In the genomic region with DNA sequence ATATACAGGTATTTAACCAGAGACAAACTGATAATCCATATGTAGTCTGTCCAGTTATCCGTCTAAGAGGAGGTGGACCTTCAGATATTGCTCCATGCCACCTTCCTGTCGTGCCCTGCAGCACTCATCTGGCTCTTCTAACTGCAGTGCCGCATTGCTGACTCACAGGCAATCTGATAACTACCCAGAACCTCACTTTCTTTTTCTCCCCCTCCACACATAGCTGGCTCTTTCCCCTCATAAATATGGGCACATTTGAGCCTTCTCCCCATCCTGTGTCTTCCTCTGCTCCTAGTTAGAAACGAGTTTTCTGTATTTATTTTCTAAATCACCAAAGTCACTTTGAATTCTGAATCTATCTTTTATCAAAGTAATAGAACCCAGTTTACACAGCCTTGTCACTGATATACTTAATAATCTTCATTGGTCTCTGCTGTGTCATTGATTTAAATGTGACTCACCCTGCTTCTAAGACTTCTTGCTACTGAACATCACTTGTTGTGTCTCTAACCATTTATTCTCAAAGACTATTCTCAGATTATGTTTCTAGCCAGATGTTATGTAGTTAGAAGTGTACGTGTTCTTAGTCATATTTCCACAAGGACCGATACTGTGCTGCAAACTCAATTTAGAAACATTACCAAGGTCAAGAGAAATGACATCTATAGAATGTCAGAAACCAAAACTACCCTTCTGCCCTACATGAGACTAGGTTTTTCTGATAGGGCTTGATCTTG, we compare ENCODE assay signal across 9 cellular contexts. TPM values are rescaled to one million over a fixed set of nuclear protein-coding genes. Genes with fewer than 3 reads are reported as not detected.
DNase-seq lines count a peak whose midpoint lies in the region; ATAC-seq and TF ChIP-seq lines count a peak whose summit lies in the region.
"Had no signal": no experiment of that assay in that cellular context is flagged by ENCODE, and none has a peak within 500 bp of the region (broad histone marks: within the 10 kb centered on the region; RNA-seq: fewer than 3 reads in every experiment).

No MANE protein-coding gene starts in this region.

- H3K4me3 ChIP-seq in GM06990 (replicated peaks; ENCODE audit: low read depth, low read length) (peak overlapping the region; percentile 5), SU-DHL-6 (ENCODE audit: insufficient read depth, low read length, poor library complexity, severe bottlenecking) (peak overlapping the region; percentile 6), lower lobe of right lung (no peak overlapping the region)

- TF ChIP-seq CTCF in GM06990 (IDR thresholded peaks at IDR 0.05; ENCODE audit: insufficient read depth, low read length, poor library complexity, severe bottlenecking), result no peak
- TF ChIP-seq CTCF in SU-DHL-6 (IDR thresholded peaks at IDR 0.05; ENCODE audit: insufficient read depth, low read length, poor library complexity, severe bottlenecking), result no peak
- no peak for TF ChIP-seq CTCF in lower lobe of right lung (IDR thresholded peaks at IDR 0.05)

- peak overlapping the region; percentile 32 for H2AFZ ChIP-seq in SU-DHL-6 (ENCODE audit: low read depth, low read length, severe bottlenecking)

- peak overlapping the region; percentile 73 for H3K4me2 ChIP-seq in SU-DHL-6 (ENCODE audit: low read depth, low read length, poor library complexity, severe bottlenecking)

- no peaks in the 10 kb centered on the region for H3K4me1 ChIP-seq in lower lobe of right lung

- H3F3A ChIP-seq in SU-DHL-6 (ENCODE audit: insufficient read depth), result peaks cover 63% of the 10 kb centered on the region

- H3K36me3 ChIP-seq in GM06990 (ENCODE audit: control insufficient read depth, insufficient read depth, low read length) (no peaks in the 10 kb centered on the region), SU-DHL-6 (ENCODE audit: low read length) (no peaks in the 10 kb centered on the region), lower lobe of right lung (no peaks in the 10 kb centered on the region)

- H4K20me1 ChIP-seq in SU-DHL-6 (ENCODE audit: low read depth, low read length), result no peaks in the 10 kb centered on the region

- H3K9me3 ChIP-seq in SU-DHL-6 (ENCODE audit: insufficient read depth, low read length) (no peaks in the 10 kb centered on the region), lower lobe of right lung (no peaks in the 10 kb centered on the region)

- ATAC-seq in GM19395 (IDR thresholded peaks at IDR 0.05; ENCODE audit: unreplicated experiment) (peak; percentile 85), HG02981 (IDR thresholded peaks at IDR 0.05; ENCODE audit: unreplicated experiment) (peak; percentile 77), lower lobe of right lung (no peak)

- H3K9ac ChIP-seq in SU-DHL-6 (ENCODE audit: low read length), result peak overlapping the region; percentile 55

- H3K27me3 ChIP-seq in GM06990 (replicated peaks; ENCODE audit: control insufficient read depth, insufficient read depth, low read length) (no peaks in the 10 kb centered on the region), SU-DHL-6 (ENCODE audit: low read length) (no peaks in the 10 kb centered on the region), lower lobe of right lung (ENCODE audit: low read depth) (no peaks in the 10 kb centered on the region)

- DNase-seq in GM06990 (ENCODE audit: extremely low read depth, insufficient read length) (peak; percentile 89), NCI-H345 (lab: John Stamatoyannopoulos, UW) (no peak), LoVo (ENCODE audit: low spot score) (no peak), lower lobe of right lung (no peak)
- no peak for DNase-seq in stimulated activated CD4-positive, alpha-beta T cell treated with anti-CD3 and anti-CD28 coated beads, Interleukin-1b, Interleukin-23, amount 100 ng/mL, for 48 hours
- DNase-seq: CD4-positive, alpha-beta T cell had no signal

- H3K27ac ChIP-seq in SU-DHL-6 (ENCODE audit: low read depth, low read length) (peak overlapping the region; percentile 96), lower lobe of right lung (no peak overlapping the region)

- H3K9me2 ChIP-seq in SU-DHL-6 (replicated peaks; ENCODE audit: insufficient read depth, low read length), result no peaks in the 10 kb centered on the region

- intact Hi-C loops in lower lobe of right lung (cut with DNase I), result no loop called here

- no peaks in the 10 kb centered on the region for H3K79me2 ChIP-seq in SU-DHL-6 (ENCODE audit: insufficient read depth, low read length)

RNA-seq across cellular contexts. Expression of a gene that starts 17.4 kb away (rescaled TPM):
- 0.56 TPM for total RNA-seq in lower lobe of right lung
- total RNA-seq: CD4-positive, alpha-beta T cell had no signal

Comparison
In these comparisons a context has a peak if more than half of its experiments do, and no peak if none do; other contexts are left out.
1. ATAC-seq: peak in GM19395 (single experiment) and HG02981 (single experiment); none in lower lobe of right lung (0 of 2).